20 cellular contexts compared by ENCODE assay signal in genomic region chr19:14612657-14613056, GRCh38. TPM values are rescaled to one million over a fixed set of nuclear protein-coding genes. Genes with fewer than 3 reads are reported as not detected.
DNase-seq lines count a peak whose midpoint lies in the region; ATAC-seq, FAIRE-seq and TF ChIP-seq lines count a peak whose summit lies in the region.
"Had no signal": no experiment of that assay in that cellular context is flagged by ENCODE, and none has a peak within 500 bp of the region (broad histone marks: within the 10 kb centered on the region; RNA-seq: fewer than 3 reads in every experiment).

No MANE protein-coding gene starts in this region.

- no peak overlapping the region for H3K4me3 Mint-ChIP-seq in activated B cell treated with CpG ODN at 0.5 μM for 24 hours
- H3K4me3 Mint-ChIP-seq: CD4-positive, alpha-beta T cell; H9 had no signal

- TF ChIP-seq POLR2A in GM12891 (IDR thresholded peaks at IDR 0.05; ENCODE audit: low read depth, low read length) = no peak

- H3K27ac Mint-ChIP-seq in activated B cell treated with CpG ODN at 0.5 μM for 24 hours = peak overlapping the region; percentile 98
- H3K27ac Mint-ChIP-seq: CD4-positive, alpha-beta T cell; H9 had no signal

- no peak for ATAC-seq in activated B cell treated with CpG ODN at 0.5 μM for 24 hours (ENCODE audit: low read depth)
- ATAC-seq: A549 had no signal

- FAIRE-seq in GM12891 (lab: Jason Lieb, UNC) = no peak
- FAIRE-seq: A549 had no signal

- no peaks in the 10 kb centered on the region for H3K9me3 Mint-ChIP-seq in activated B cell treated with CpG ODN at 0.5 μM for 24 hours
- H3K9me3 Mint-ChIP-seq: CD4-positive, alpha-beta T cell had no signal

- CTCF ChIA-PET in activated B cell treated with CpG ODN at 0.5 μM for 24 hours (lab: Charles Lee) = interaction anchor here (0.7 to 4.1 kb wide), 5 partner anchors 8 to 73 kb away, joined by 3 to 21 read pairs (median 4); no protein-coding TSS in a partner anchor

- POLR2A ChIA-PET in activated B cell treated with CpG ODN at 0.5 μM for 24 hours (lab: Charles Lee) = interaction anchor here (0.6 to 4.5 kb wide), 12 partner anchors 9 to 489 kb away, joined by 3 to 75 read pairs (median 14); partner anchors contain the start of genes CLEC17A, NDUFB7 and ZNF333

- H3K27me3 Mint-ChIP-seq in activated B cell treated with CpG ODN at 0.5 μM for 24 hours = no peaks in the 10 kb centered on the region

- peaks cover 68% of the 10 kb centered on the region for H3K4me1 Mint-ChIP-seq in activated B cell treated with CpG ODN at 0.5 μM for 24 hours
- H3K4me1 Mint-ChIP-seq: H9 had no signal

- H3K36me3 Mint-ChIP-seq in activated B cell treated with CpG ODN at 0.5 μM for 24 hours (ENCODE audit: low read depth) = peaks cover 55% of the 10 kb centered on the region

- intact Hi-C loops in activated B cell treated with CpG ODN at 0.5 μM for 24 hours (cut with micrococcal nuclease) (no loop called here), posterior vena cava (cut with DNase I) (no loop called here)

- no peak for TF ChIP-seq CTCF in activated B cell treated with CpG ODN at 0.5 μM for 24 hours (IDR thresholded peaks at IDR 0.05)

- DNase-seq in GM12891 (ENCODE audit: insufficient read length, low spot score) (no peak), activated B cell treated with CpG ODN at 0.5 μM for 24 hours (no peak), posterior vena cava (ENCODE audit: low spot score) (peak; percentile 3), DMS53 (lab: John Stamatoyannopoulos, UW) (no peak), DMS79 (lab: John Stamatoyannopoulos, UW) (no peak), retina (no peak)
- DNase-seq in activated CD4-positive, alpha-beta T cell treated with anti-CD3 and anti-CD28 coated beads for 48 hours = no peak
- DNase-seq: C1 segment of cervical spinal cord; Calu3; CD4-positive, alpha-beta T cell; DMS 273 treated with DMSO at 0.1 percent for 48 hours; DND-41; GF-D8; GOT3; H9; IMR-90; KG1 had no signal

TF ChIP-seq in GM12891, 5 proteins besides CTCF, POLR2A, EP300 and RAD21:
- no peak for TF ChIP-seq TAF1 (IDR thresholded peaks at IDR 0.05; ENCODE audit: low read depth, low read length)
- TF ChIP-seq SPI1 (IDR thresholded peaks at IDR 0.05; ENCODE audit: low read depth, low read length) = no peak
- TF ChIP-seq POLR2AphosphoS5 (IDR thresholded peaks at IDR 0.05; ENCODE audit: low read depth, low read length) = peak; percentile 63
TF ChIP-seq in GM12891: peak in this region for 1.

RNA-seq across cellular contexts. Expression of gene CLEC17A, which starts 29.8 kb away (rescaled TPM):
- polyA plus RNA-seq in GM12891 (2012; ENCODE audit: low read depth, missing spikeins) = 60.4 TPM
- 111 and 123 TPM in 2 replicates for total RNA-seq in activated B cell treated with CpG ODN at 0.5 μM for 24 hours
- total RNA-seq in posterior vena cava = under 1 TPM in 1 of 2 donors, not detected in 1; 0.42 TPM
- total RNA-seq: Calu3; CD4-positive, alpha-beta T cell; H9; HT-29; IMR-90 had no signal
- polyA plus RNA-seq: A549, AG04450 had no signal

RNA-seq across cellular contexts. Expression of gene NDUFB7, which starts 40.8 kb away (rescaled TPM):
- 194 TPM for polyA plus RNA-seq in GM12891 (2012; ENCODE audit: low read depth, missing spikeins)
- 108 and 129 TPM in 2 replicates for total RNA-seq in activated B cell treated with CpG ODN at 0.5 μM for 24 hours
- 100 to 1,000 TPM; 157 to 177 TPM for total RNA-seq in posterior vena cava

Comparison
In these comparisons a context has a peak if more than half of its experiments do, and no peak if none do; other contexts are left out.
1. RNA of gene CLEC17A, which starts 29.8 kb away (total RNA-seq): 111 to 123 TPM in activated B cell treated with CpG ODN at 0.5 μM for 24 hours; 0.42 TPM in posterior vena cava; every median in the first group is over 10 times any median in the second.